1 cellular context compared by ENCODE assay signal in genomic region chr4:69458184-69458826, GRCh38.
TF ChIP-seq lines count a peak whose summit lies in the region.

No MANE protein-coding gene starts in this region.

TF ChIP-seq in HepG2, 621 proteins besides CTCF, POLR2A, EP300 and RAD21 (continued from another document and continues in another):
- no peak for TF ChIP-seq ZUFSP (CRISPR knock-in tag; IDR thresholded peaks at IDR 0.05; ENCODE audit: borderline replicate concordance)
- no peak for TF ChIP-seq RFX3 (CRISPR knock-in tag; IDR thresholded peaks at IDR 0.05)
- no peak for TF ChIP-seq ZNF326 (CRISPR knock-in tag; IDR thresholded peaks at IDR 0.05; ENCODE audit: borderline replicate concordance)
- peak; percentile 88 for TF ChIP-seq HNF4A (CRISPR knock-in tag; IDR thresholded peaks at IDR 0.05)
- TF ChIP-seq IKZF1 (IDR thresholded peaks at IDR 0.05): no peak
- no peak for TF ChIP-seq ZNF816 (CRISPR knock-in tag; IDR thresholded peaks at IDR 0.05; ENCODE audit: borderline replicate concordance)
- no peak for TF ChIP-seq ZNF83 (CRISPR knock-in tag; IDR thresholded peaks at IDR 0.05; ENCODE audit: borderline replicate concordance)
- no peak for TF ChIP-seq KDM4B (CRISPR knock-in tag; IDR thresholded peaks at IDR 0.05)
- no peak for TF ChIP-seq PLRG1 (conservative IDR thresholded peaks at IDR 0.05)
- TF ChIP-seq ZNF251 (CRISPR knock-in tag; IDR thresholded peaks at IDR 0.05): no peak
- no peak for TF ChIP-seq ZNF563 (CRISPR knock-in tag; IDR thresholded peaks at IDR 0.05)
- no peak for TF ChIP-seq CSRNP2 (CRISPR knock-in tag; conservative IDR thresholded peaks at IDR 0.05; ENCODE audit: low read depth)
- 0 out of 2 replicates have a peak, but pooled peaks have one; percentile 25 for TF ChIP-seq DPF2 (CRISPR knock-in tag; IDR thresholded peaks at IDR 0.05; ENCODE audit: borderline replicate concordance, low read depth)
- TF ChIP-seq HOXD1 (CRISPR knock-in tag; IDR thresholded peaks at IDR 0.05): no peak
- TF ChIP-seq DDIT3 (CRISPR knock-in tag; IDR thresholded peaks at IDR 0.05): no peak
- peak; percentile 86 for TF ChIP-seq RARA (CRISPR knock-in tag; IDR thresholded peaks at IDR 0.05)
- TF ChIP-seq GMEB2 (CRISPR knock-in tag; IDR thresholded peaks at IDR 0.05; ENCODE audit: low read depth): no peak
- TF ChIP-seq PRDM15 (CRISPR knock-in tag; IDR thresholded peaks at IDR 0.05): no peak
- TF ChIP-seq E2F1 (CRISPR knock-in tag; IDR thresholded peaks at IDR 0.05): no peak
- TF ChIP-seq ZNF644 (CRISPR knock-in tag; IDR thresholded peaks at IDR 0.05; ENCODE audit: low read depth): peak; percentile 90
- TF ChIP-seq HDAC6 (IDR thresholded peaks at IDR 0.05; ENCODE audit: low read depth, low read length): no peak
- TF ChIP-seq ISL2 (CRISPR knock-in tag; IDR thresholded peaks at IDR 0.05): peak; percentile 91
- TF ChIP-seq KDM5A (IDR thresholded peaks at IDR 0.05; ENCODE audit: borderline replicate concordance, low read length): no peak
- no peak for TF ChIP-seq ZNF724P (CRISPR knock-in tag; IDR thresholded peaks at IDR 0.05; ENCODE audit: borderline replicate concordance)
- TF ChIP-seq ZMYM2 (CRISPR knock-in tag; IDR thresholded peaks at IDR 0.05): 0 out of 2 replicates have a peak, but pooled peaks have one; percentile 40
- TF ChIP-seq, protein P1, sequence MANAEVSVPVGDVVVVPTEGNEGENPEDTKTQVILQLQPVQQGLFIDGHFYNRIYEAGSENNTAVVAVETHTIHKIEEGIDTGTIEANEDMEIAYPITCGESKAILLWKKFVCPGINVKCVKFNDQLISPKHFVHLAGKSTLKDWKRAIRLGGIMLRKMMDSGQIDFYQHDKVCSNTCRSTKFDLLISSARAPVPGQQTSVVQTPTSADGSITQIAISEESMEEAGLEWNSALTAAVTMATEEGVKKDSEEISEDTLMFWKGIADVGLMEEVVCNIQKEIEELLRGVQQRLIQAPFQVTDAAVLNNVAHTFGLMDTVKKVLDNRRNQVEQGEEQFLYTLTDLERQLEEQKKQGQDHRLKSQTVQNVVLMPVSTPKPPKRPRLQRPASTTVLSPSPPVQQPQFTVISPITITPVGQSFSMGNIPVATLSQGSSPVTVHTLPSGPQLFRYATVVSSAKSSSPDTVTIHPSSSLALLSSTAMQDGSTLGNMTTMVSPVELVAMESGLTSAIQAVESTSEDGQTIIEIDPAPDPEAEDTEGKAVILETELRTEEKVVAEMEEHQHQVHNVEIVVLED (CRISPR knock-in tag; IDR thresholded peaks at IDR 0.05; ENCODE audit: borderline replicate concordance): no peak
- peak; percentile 63; the same call in 1 of the 2 replicates for TF ChIP-seq KAT8 (CRISPR knock-in tag; IDR thresholded peaks at IDR 0.05)
- TF ChIP-seq AGO1 (IDR thresholded peaks at IDR 0.05; ENCODE audit: low read depth, low read length, poor library complexity, severe bottlenecking): no peak
- no peak for TF ChIP-seq ZNF180 (CRISPR knock-in tag; IDR thresholded peaks at IDR 0.05; ENCODE audit: borderline replicate concordance, low read depth)
- no peak for TF ChIP-seq ZNF225 (CRISPR knock-in tag; IDR thresholded peaks at IDR 0.05)
- TF ChIP-seq SPEN (CRISPR knock-in tag; IDR thresholded peaks at IDR 0.05; ENCODE audit: low read depth): no peak
- no peak for TF ChIP-seq ARNT (IDR thresholded peaks at IDR 0.05)
- no peak for TF ChIP-seq SP5 (CRISPR knock-in tag; IDR thresholded peaks at IDR 0.05; ENCODE audit: borderline replicate concordance, low read depth)
- no peak for TF ChIP-seq POLR2AphosphoS5 (IDR thresholded peaks at IDR 0.05; ENCODE audit: low read depth, low read length)
- TF ChIP-seq SMC3 (IDR thresholded peaks at IDR 0.05; ENCODE audit: low read length): no peak
- TF ChIP-seq ZNF709 (CRISPR knock-in tag; IDR thresholded peaks at IDR 0.05): no peak
- no peak for TF ChIP-seq MNT (IDR thresholded peaks at IDR 0.05)
- no peak for TF ChIP-seq THAP7 (CRISPR knock-in tag; IDR thresholded peaks at IDR 0.05)
- no peak for TF ChIP-seq ZC3H13 (CRISPR knock-in tag; IDR thresholded peaks at IDR 0.05)
- TF ChIP-seq BCL6 (CRISPR knock-in tag; IDR thresholded peaks at IDR 0.05): peak; percentile 81
- peak; percentile 91 for TF ChIP-seq CEBPG (CRISPR knock-in tag; IDR thresholded peaks at IDR 0.05)
- no peak for TF ChIP-seq IKZF5 (CRISPR knock-in tag; IDR thresholded peaks at IDR 0.05)
- TF ChIP-seq SP4 (CRISPR knock-in tag; IDR thresholded peaks at IDR 0.05): no peak
- TF ChIP-seq, protein P2, sequence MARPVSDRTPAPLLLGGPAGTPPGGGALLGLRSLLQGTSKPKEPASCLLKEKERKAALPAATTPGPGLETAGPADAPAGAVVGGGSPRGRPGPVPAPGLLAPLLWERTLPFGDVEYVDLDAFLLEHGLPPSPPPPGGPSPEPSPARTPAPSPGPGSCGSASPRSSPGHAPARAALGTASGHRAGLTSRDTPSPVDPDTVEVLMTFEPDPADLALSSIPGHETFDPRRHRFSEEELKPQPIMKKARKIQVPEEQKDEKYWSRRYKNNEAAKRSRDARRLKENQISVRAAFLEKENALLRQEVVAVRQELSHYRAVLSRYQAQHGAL (CRISPR knock-in tag; IDR thresholded peaks at IDR 0.05; ENCODE audit: not compliant biosample characterization): no peak
- no peak for TF ChIP-seq NFRKB (IDR thresholded peaks at IDR 0.05)
- peak; percentile 94 to 97 for TF ChIP-seq NR2F1 (CRISPR knock-in tag; IDR thresholded peaks at IDR 0.05)
- no peak for TF ChIP-seq ZNF607 (CRISPR knock-in tag; IDR thresholded peaks at IDR 0.05; ENCODE audit: borderline replicate concordance)
- no peak for TF ChIP-seq ZNF766 (CRISPR knock-in tag; IDR thresholded peaks at IDR 0.05; ENCODE audit: borderline replicate concordance)
- TF ChIP-seq, protein P3, sequence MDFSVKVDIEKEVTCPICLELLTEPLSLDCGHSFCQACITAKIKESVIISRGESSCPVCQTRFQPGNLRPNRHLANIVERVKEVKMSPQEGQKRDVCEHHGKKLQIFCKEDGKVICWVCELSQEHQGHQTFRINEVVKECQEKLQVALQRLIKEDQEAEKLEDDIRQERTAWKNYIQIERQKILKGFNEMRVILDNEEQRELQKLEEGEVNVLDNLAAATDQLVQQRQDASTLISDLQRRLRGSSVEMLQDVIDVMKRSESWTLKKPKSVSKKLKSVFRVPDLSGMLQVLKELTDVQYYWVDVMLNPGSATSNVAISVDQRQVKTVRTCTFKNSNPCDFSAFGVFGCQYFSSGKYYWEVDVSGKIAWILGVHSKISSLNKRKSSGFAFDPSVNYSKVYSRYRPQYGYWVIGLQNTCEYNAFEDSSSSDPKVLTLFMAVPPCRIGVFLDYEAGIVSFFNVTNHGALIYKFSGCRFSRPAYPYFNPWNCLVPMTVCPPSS (IDR thresholded peaks at IDR 0.05): no peak
